8 cellular contexts compared by ENCODE assay signal in genomic region chr21:36990508-36991205, GRCh38. TPM values are rescaled to one million over a fixed set of nuclear protein-coding genes. Genes with fewer than 3 reads are reported as not detected.
DNase-seq lines count a peak whose midpoint lies in the region; TF ChIP-seq lines count a peak whose summit lies in the region.

No MANE protein-coding gene starts in this region.

- CTCF ChIA-PET in CD4-positive, alpha-beta memory T cell (lab: Charles Lee; ENCODE audit: partially characterized antibody), result interaction anchor here (0.8 to 6.6 kb wide), 15 partner anchors 8 to 360 kb away, joined by 3 to 65 read pairs (median 4); partner anchors contain the start of gene HLCS

- H3K4me3 ChIP-seq in CD4-positive, alpha-beta memory T cell (ENCODE audit: low read length in 2 of 2), result peak overlapping the region in 1 of 2 donors; percentile 72
- H3K4me3 ChIP-seq in NB4 (ENCODE audit: low read depth, low read length) (peak overlapping the region; percentile 34), dorsolateral prefrontal cortex (peak overlapping the region; percentile 53 to 88 (median 71))

- H3K27ac Mint-ChIP-seq in CD4-positive, alpha-beta memory T cell, result peak overlapping the region; percentile 62 to 96 (median 91)
- H3K27ac Mint-ChIP-seq in nephron progenitor cell, result peak overlapping the region; percentile 89

- H3K36me3 ChIP-seq in CD4-positive, alpha-beta memory T cell (ENCODE audit: insufficient read depth, low read length), result no peaks in the 10 kb centered on the region

- H3K4me3 Mint-ChIP-seq in CD4-positive, alpha-beta memory T cell, result peak overlapping the region; percentile 80 to 95 (median 90)
- H3K4me3 Mint-ChIP-seq in nephron progenitor cell, result peak overlapping the region; percentile 85

- H3K4me1 ChIP-seq in CD4-positive, alpha-beta memory T cell (ENCODE audit: insufficient read depth, low read length), result peaks cover 16% of the 10 kb centered on the region

- no peaks in the 10 kb centered on the region for H3K36me3 Mint-ChIP-seq in CD4-positive, alpha-beta memory T cell
- H3K36me3 Mint-ChIP-seq in nephron progenitor cell (ENCODE audit: low read depth), result peaks cover 18% of the 10 kb centered on the region

- no peaks in the 10 kb centered on the region for H3K9me3 ChIP-seq in CD4-positive, alpha-beta memory T cell (ENCODE audit: control insufficient read depth in 1 of 2, low read length in 2 of 2)

- intact Hi-C loops in CD4-positive, alpha-beta memory T cell (cut with micrococcal nuclease), result loop anchor here (1.0 kb wide), 2 partner anchors 13 to 24 kb away; partner anchors contain the start of gene HLCS
- intact Hi-C loops in dorsolateral prefrontal cortex (cut with DNase I), result loop anchor here (1.0 to 10.0 kb wide), 4 partner anchors 19 to 574 kb away; no protein-coding TSS in a partner anchor

- TF ChIP-seq POLR2A in NB4 (IDR thresholded peaks at IDR 0.05; ENCODE audit: extremely low read depth, insufficient read length), result no peak

- no peak for TF ChIP-seq CTCF in NB4 (IDR thresholded peaks at IDR 0.05; ENCODE audit: low read depth, low read length)
- TF ChIP-seq CTCF in dorsolateral prefrontal cortex (IDR thresholded peaks at IDR 0.05 in 54 of 56, conservative IDR thresholded peaks at IDR 0.05 in 2 of 56; ENCODE audit: low read depth in 1 of 56, partially characterized antibody in 56 of 56), result no peak
- no peak for TF ChIP-seq CTCF in nephron progenitor cell (IDR thresholded peaks at IDR 0.05)

- peaks cover 0 to 2% (median 0%) of the 10 kb centered on the region in 8 donors for H3K9me3 Mint-ChIP-seq in CD4-positive, alpha-beta memory T cell
- H3K9me3 Mint-ChIP-seq in nephron progenitor cell, result peaks cover 11% of the 10 kb centered on the region

- POLR2A ChIA-PET in CD4-positive, alpha-beta memory T cell (lab: Charles Lee; ENCODE audit: partially characterized antibody), result interaction anchor here (1.0 to 3.0 kb wide), 7 partner anchors 11 to 573 kb away, joined by 3 to 40 read pairs (median 5); partner anchors contain the start of gene HLCS

- H3K27ac ChIP-seq in CD4-positive, alpha-beta memory T cell (ENCODE audit: low read depth, low read length), result peak overlapping the region; percentile 60
- peak overlapping the region; percentile 70 to 99 (median 95) for H3K27ac ChIP-seq in dorsolateral prefrontal cortex

- no peaks in the 10 kb centered on the region for H3K27me3 Mint-ChIP-seq in CD4-positive, alpha-beta memory T cell
- peaks cover 6% of the 10 kb centered on the region for H3K27me3 Mint-ChIP-seq in nephron progenitor cell (ENCODE audit: low read depth, poor library complexity)

- no peaks in the 10 kb centered on the region for H3K27me3 ChIP-seq in CD4-positive, alpha-beta memory T cell (ENCODE audit: insufficient read depth, low read length)
- peaks cover 0 to 8% (median 0%) of the 10 kb centered on the region in 45 donors for H3K27me3 ChIP-seq in dorsolateral prefrontal cortex

- H3K4me1 Mint-ChIP-seq in CD4-positive, alpha-beta memory T cell, result peaks cover 12 to 23% (median 18%) of the 10 kb centered on the region in 4 donors
- peaks cover 10% of the 10 kb centered on the region for H3K4me1 Mint-ChIP-seq in nephron progenitor cell

- DNase-seq in CD4-positive, alpha-beta memory T cell, result peak in 1 of 5 donors; percentile 9
- DNase-seq in NB4 (ENCODE audit: low read depth) (no peak), dorsolateral prefrontal cortex (peak in 1 of 10 donors; percentile 16), nephron progenitor cell (no peak), KG1 (lab: John Stamatoyannopoulos, UW) (no peak), HPDE6-E6E7 (ENCODE audit: extremely low spot score) (no peak), A172 (ENCODE audit: low spot score) (no peak)
- no peak for DNase-seq in NK-92 treated with Interleukin-12 subunit alpha and Interleukin-12 subunit beta, amount 100 ng/mL, for 24 hours (lab: John Stamatoyannopoulos, UW)

RNA-seq across cellular contexts. Expression of gene RIPPLY3, which starts 15.8 kb away (rescaled TPM):
- total RNA-seq in CD4-positive, alpha-beta memory T cell, result not detected
- not detected for polyA plus RNA-seq in CD4-positive, alpha-beta memory T cell
- total RNA-seq in dorsolateral prefrontal cortex, result under 1 TPM in 5 of 120 experiments, not detected in 115; 0.24 to 0.38 (median 0.25) TPM
- total RNA-seq in A172 (2014; rRNA removed; shearing (Covaris generic)), result 0.43 TPM in 1 of 2 replicates, not detected in the other

RNA-seq across cellular contexts. Expression of gene HLCS, which starts 24.2 kb away (rescaled TPM):
- total RNA-seq in CD4-positive, alpha-beta memory T cell, result 10 to 100 TPM; 13.9 to 14.7 TPM
- polyA plus RNA-seq in CD4-positive, alpha-beta memory T cell, result 1 to 10 TPM; 8.3 to 8.6 TPM
- total RNA-seq in dorsolateral prefrontal cortex, result 10 to 100 TPM; 18.7 to 38.4 (median 25.9) TPM
- 39.5 and 44.3 TPM in 2 replicates for total RNA-seq in A172 (2014; rRNA removed; shearing (Covaris generic))
